1 cellular context compared by ENCODE assay signal in genomic region chr14:32400480-32400879, GRCh38.
TF ChIP-seq lines count a peak whose summit lies in the region.

No MANE protein-coding gene starts in this region.

TF ChIP-seq in IMR-90, 13 proteins besides CTCF, POLR2A, EP300 and RAD21 (continued from another document):
- no peak for TF ChIP-seq USF2 (IDR thresholded peaks at IDR 0.05; ENCODE audit: low read depth, low read length)
- TF ChIP-seq CEBPB (IDR thresholded peaks at IDR 0.05; ENCODE audit: low read depth, low read length), result no peak
- TF ChIP-seq MAZ (IDR thresholded peaks at IDR 0.05; ENCODE audit: borderline replicate concordance, low read depth, low read length), result no peak
- no peak for TF ChIP-seq FOS (IDR thresholded peaks at IDR 0.05; ENCODE audit: low read depth, low read length)
- TF ChIP-seq MAFK (IDR thresholded peaks at IDR 0.05; ENCODE audit: low read depth, low read length), result no peak
- TF ChIP-seq RCOR1 (IDR thresholded peaks at IDR 0.05; ENCODE audit: insufficient replicate concordance, low read length), result no peak
- no peak for TF ChIP-seq BHLHE40 (IDR thresholded peaks at IDR 0.05; ENCODE audit: low read depth, low read length)
- TF ChIP-seq MXI1 (IDR thresholded peaks at IDR 0.05; ENCODE audit: borderline replicate concordance, low read depth, low read length), result no peak
- TF ChIP-seq ELK1 (IDR thresholded peaks at IDR 0.05; ENCODE audit: borderline replicate concordance, low read depth, low read length), result no peak
- TF ChIP-seq NFE2L2 (IDR thresholded peaks at IDR 0.05; ENCODE audit: low read depth, low read length), result no peak
- TF ChIP-seq CHD1 (IDR thresholded peaks at IDR 0.05; ENCODE audit: low read depth, low read length), result no peak
TF ChIP-seq in IMR-90: peak in this region for 0.
